Comparison of ENCODE assay signal across 10 cellular contexts in genomic region chr19:48171584-48172170, GRCh38. TPM values are rescaled to one million over a fixed set of nuclear protein-coding genes. Genes with fewer than 3 reads are reported as not detected.
DNase-seq lines count a peak whose midpoint lies in the region; ATAC-seq and TF ChIP-seq lines count a peak whose summit lies in the region.
"Had no signal": no experiment of that assay in that cellular context is flagged by ENCODE, and none has a peak within 500 bp of the region (broad histone marks: within the 10 kb centered on the region; RNA-seq: fewer than 3 reads in every experiment).

No MANE protein-coding gene starts in this region.

- no peak for DNase-seq in cardiac muscle cell (ENCODE audit: low read depth in 1 of 2, low spot score in 1 of 2)
- no peak for DNase-seq in left cardiac atrium
- DNase-seq in T-helper 9 cell = peak; percentile 5
- no peak for DNase-seq in iPS DF 6.9 (ENCODE audit: low read depth, low spot score)
- no peak for DNase-seq in stimulated activated naive B cell treated with anti-CD40 and anti-IgM and Interleukin-4, amounts not matched to agents 10 μg/mL and 1 μg/mL and 100 μg/mL, for 72 hours
- DNase-seq in stimulated activated naive CD4-positive, alpha-beta T cell (lab: John Stamatoyannopoulos, UW) = no peak
- no peak for DNase-seq in anterior cingulate cortex (lab: John Stamatoyannopoulos, UW)
- DNase-seq: DMS79 treated with DMSO at 0.1 percent for 48 hours, SIG-M5 had no signal

- H3K27me3 Mint-ChIP-seq in stimulated activated naive B cell treated with anti-CD40 and anti-IgM and Interleukin-4, amounts not matched to agents 10 μg/mL and 1 μg/mL and 100 μg/mL, for 72 hours = no peaks in the 10 kb centered on the region

- TF ChIP-seq CTCF in cardiac muscle cell (IDR thresholded peaks at IDR 0.05; ENCODE audit: low read depth, low read length) = no peak

- intact Hi-C loops in left cardiac atrium (cut with DNase I) = no loop called here

- H3K36me3 ChIP-seq in cardiac muscle cell = peaks cover 11% of the 10 kb centered on the region
- H3K36me3 ChIP-seq in iPS DF 6.9 (ENCODE audit: control insufficient read depth, insufficient read depth, low read length) = no peaks in the 10 kb centered on the region; the same call in none of the 2 replicates

- peaks cover 20 to 39% of the 10 kb centered on the region in 2 donors for H3K36me3 Mint-ChIP-seq in stimulated activated naive B cell treated with anti-CD40 and anti-IgM and Interleukin-4, amounts not matched to agents 10 μg/mL and 1 μg/mL and 100 μg/mL, for 72 hours

- no peaks in the 10 kb centered on the region for H3K27me3 ChIP-seq in cardiac muscle cell
- H3K27me3 ChIP-seq in iPS DF 6.9 (ENCODE audit: control insufficient read depth, insufficient read depth, low read length) = no peaks in the 10 kb centered on the region

- no peak overlapping the region for H3K27ac Mint-ChIP-seq in stimulated activated naive B cell treated with anti-CD40 and anti-IgM and Interleukin-4, amounts not matched to agents 10 μg/mL and 1 μg/mL and 100 μg/mL, for 72 hours

- H3K4me3 ChIP-seq in cardiac muscle cell (peak overlapping the region; percentile 84), iPS DF 6.9 (ENCODE audit: low read length) (peak overlapping the region; percentile 81; the same call in 1 of the 2 replicates)

- peaks cover 19 to 27% of the 10 kb centered on the region in 2 donors for H3K4me1 Mint-ChIP-seq in stimulated activated naive B cell treated with anti-CD40 and anti-IgM and Interleukin-4, amounts not matched to agents 10 μg/mL and 1 μg/mL and 100 μg/mL, for 72 hours

- H3K27ac ChIP-seq in cardiac muscle cell (no peak overlapping the region), iPS DF 6.9 (ENCODE audit: low read length) (no peak overlapping the region)

- H3K4me3 Mint-ChIP-seq in stimulated activated naive B cell treated with anti-CD40 and anti-IgM and Interleukin-4, amounts not matched to agents 10 μg/mL and 1 μg/mL and 100 μg/mL, for 72 hours = peak overlapping the region; percentile 88 to 96

- H3K4me1 ChIP-seq in cardiac muscle cell (ENCODE audit: low read depth) = no peaks in the 10 kb centered on the region
- 0 out of 2 replicates have a peak, but pooled peaks cover 1% of the 10 kb centered on the region for H3K4me1 ChIP-seq in iPS DF 6.9 (ENCODE audit: control insufficient read depth, insufficient read depth, low read length)

- no peaks in the 10 kb centered on the region for H3K9me3 Mint-ChIP-seq in stimulated activated naive B cell treated with anti-CD40 and anti-IgM and Interleukin-4, amounts not matched to agents 10 μg/mL and 1 μg/mL and 100 μg/mL, for 72 hours

- no peak for ATAC-seq in left cardiac atrium
- no peak for ATAC-seq in stimulated activated naive B cell treated with anti-CD40 and anti-IgM and Interleukin-4, amounts not matched to agents 10 μg/mL and 1 μg/mL and 100 μg/mL, for 72 hours (replicated peaks)
- no peak for ATAC-seq in HG03342 (IDR thresholded peaks at IDR 0.05; ENCODE audit: unreplicated experiment)

- no CpG with 5 or more reads among the region's 45 CpGs for WGBS in iPS DF 6.9 (ENCODE audit: insufficient coverage, insufficient read length)

- H3K9me3 ChIP-seq in cardiac muscle cell (ENCODE audit: low read depth) (no peaks in the 10 kb centered on the region), iPS DF 6.9 (ENCODE audit: control insufficient read depth, insufficient read depth, low read length) (no peaks in the 10 kb centered on the region)

RNA-seq across cellular contexts. Expression of gene ZSWIM9, which starts 1.2 kb away (rescaled TPM):
- 7.0 and 7.8 TPM in 2 replicates for total RNA-seq in cardiac muscle cell
- polyA plus RNA-seq in cardiac muscle cell = 1.5 and 2.0 TPM in 2 replicates
- 1 to 10 TPM; 4.6 to 6.2 TPM for total RNA-seq in left cardiac atrium

RNA-seq across cellular contexts. Expression of gene LIG1, which starts 1.5 kb away (rescaled TPM):
- total RNA-seq in cardiac muscle cell = 42.0 and 52.5 TPM in 2 replicates
- polyA plus RNA-seq in cardiac muscle cell = 53.3 and 57.2 TPM in 2 replicates
- 1 to 10 TPM; 5.8 to 7.4 TPM for total RNA-seq in left cardiac atrium
